ENCODE assay signal across 1 cellular context in the genomic region with DNA sequence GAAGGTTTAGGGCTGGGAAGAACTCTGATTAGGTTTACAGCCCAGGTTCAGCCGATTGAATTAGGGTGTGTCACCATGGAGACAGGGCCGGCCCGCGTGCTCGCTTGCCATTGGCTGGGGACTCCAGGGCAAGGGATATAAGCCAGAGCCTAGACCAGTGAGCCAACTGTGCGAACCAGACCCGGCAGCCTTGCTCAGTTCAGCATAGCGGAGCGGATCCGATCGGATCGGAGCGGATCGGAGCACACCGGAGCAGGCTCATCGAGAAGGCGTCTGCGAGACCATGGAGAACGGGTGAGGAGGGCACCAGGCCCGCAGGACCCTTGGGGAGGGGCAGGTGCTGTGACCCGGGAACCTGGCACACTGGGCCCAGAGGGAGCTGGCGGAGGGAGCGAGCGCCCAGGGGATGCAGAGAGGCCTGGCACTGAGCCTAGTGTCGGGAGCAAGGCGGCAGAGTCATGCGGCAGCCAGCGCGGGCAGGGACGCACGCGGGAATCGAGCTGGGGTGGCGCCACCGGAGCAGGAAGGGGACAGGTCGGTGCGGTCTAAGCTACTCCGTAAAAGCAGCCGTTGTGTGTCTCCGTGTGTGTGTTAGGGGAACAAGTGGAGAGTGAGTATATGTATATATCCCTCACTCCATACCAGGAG.
TF ChIP-seq lines count a peak whose summit lies in the region.

A gene (plus strand): TSS at position 165 of the 648 bp plus-strand sequence. CDS start 119 bp downstream, at position 284.

TF ChIP-seq in K562, 482 proteins besides CTCF, POLR2A, EP300 and RAD21 (continued from another document and continues in another):
- TF ChIP-seq, protein P1, sequence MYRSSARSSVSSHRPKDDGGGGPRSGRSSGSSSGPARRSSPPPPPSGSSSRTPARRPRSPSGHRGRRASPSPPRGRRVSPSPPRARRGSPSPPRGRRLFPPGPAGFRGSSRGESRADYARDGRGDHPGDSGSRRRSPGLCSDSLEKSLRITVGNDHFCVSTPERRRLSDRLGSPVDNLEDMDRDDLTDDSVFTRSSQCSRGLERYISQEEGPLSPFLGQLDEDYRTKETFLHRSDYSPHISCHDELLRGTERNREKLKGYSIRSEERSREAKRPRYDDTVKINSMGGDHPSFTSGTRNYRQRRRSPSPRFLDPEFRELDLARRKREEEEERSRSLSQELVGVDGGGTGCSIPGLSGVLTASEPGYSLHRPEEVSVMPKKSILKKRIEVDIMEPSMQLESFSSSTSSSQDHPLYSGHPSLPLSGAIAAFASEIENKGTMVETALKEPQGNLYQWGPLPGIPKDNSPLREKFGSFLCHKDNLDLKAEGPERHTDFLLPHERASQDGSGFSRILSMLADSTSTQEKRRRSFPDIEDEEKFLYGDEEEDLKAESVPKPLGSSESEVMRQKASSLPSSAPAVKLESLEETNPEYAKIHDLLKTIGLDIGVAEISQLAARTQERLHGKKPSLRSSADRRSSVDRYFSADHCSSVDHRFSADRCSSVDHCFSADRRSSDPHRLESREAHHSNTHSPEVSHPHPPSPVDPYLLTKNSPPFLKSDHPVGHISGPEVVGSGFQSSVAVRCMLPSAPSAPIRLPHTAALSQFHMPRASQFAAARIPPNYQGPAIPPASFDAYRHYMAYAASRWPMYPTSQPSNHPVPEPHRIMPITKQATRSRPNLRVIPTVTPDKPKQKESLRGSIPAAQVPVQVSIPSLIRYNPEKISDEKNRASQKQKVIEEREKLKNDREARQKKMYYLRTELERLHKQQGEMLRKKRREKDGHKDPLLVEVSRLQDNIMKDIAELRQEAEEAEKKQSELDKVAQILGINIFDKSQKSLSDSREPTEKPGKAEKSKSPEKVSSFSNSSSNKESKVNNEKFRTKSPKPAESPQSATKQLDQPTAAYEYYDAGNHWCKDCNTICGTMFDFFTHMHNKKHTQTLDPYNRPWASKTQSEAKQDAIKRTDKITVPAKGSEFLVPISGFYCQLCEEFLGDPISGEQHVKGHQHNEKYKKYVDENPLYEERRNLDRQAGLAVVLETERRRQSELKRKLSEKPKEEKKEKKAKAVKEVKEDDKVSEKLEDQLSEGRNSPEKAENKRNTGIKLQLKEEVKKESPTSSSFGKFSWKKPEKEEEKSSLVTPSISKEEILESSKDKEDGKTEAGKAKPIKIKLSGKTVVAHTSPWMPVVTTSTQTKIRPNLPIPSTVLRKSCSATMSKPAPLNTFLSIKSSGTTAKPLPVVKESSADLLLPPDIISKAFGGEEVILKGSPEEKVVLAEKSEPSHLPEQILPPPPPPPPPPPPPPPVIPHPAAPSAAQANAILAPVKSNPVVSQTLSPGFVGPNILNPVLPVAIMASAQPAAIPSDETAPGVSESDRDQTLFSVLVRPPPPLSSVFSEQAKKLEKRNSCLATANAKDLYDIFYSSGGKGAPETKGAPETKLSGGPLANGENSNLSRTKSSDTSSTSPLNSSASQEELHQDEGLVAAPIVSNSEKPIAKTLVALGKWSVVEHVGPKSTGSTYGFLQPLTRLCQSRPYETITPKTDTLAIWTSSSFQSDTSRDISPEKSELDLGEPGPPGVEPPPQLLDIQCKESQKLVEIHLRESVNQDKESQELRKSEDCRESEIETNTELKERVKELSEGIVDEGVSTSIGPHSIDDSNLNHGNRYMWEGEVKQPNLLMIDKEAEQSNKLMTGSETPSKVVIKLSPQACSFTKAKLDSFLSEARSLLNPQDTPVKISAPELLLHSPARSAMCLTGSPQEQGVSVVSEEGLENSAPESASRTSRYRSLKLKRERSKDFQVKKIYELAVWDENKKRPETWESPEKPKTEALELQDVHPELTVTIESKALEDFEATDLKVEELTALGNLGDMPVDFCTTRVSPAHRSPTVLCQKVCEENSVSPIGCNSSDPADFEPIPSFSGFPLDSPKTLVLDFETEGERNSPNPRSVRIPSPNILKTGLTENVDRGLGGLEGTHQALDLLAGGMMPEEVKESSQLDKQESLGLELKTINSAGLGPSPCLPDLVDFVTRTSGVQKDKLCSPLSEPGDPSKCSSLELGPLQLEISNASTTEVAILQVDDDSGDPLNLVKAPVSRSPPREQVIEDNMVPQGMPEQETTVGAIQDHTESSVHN (IDR thresholded peaks at IDR 0.05; ENCODE audit: borderline replicate concordance in 1 of 2, low read depth in 1 of 2) = no peak
- TF ChIP-seq ZNF174 (CRISPR knock-in tag; IDR thresholded peaks at IDR 0.05) (no peak), HDAC2 (IDR thresholded peaks at IDR 0.05) (peak; percentile 41; the same call in 1 of the 2 replicates), ZNF77 (CRISPR knock-in tag; IDR thresholded peaks at IDR 0.05) (no peak), ADNP (tag; IDR thresholded peaks at IDR 0.05) (no peak), RBM15 (IDR thresholded peaks at IDR 0.05; ENCODE audit: insufficient read depth, low read length) (no peak), CEBPB (tag; IDR thresholded peaks at IDR 0.05) (no peak), NEUROD1 (IDR thresholded peaks at IDR 0.05; ENCODE audit: borderline replicate concordance, low read depth, low read length, partially characterized antibody) (peak; percentile 21), FUS (optimal IDR thresholded peaks at IDR 0.05; ENCODE audit: low read depth, low read length) (no peak), ZNF780A (CRISPR knock-in tag; IDR thresholded peaks at IDR 0.05) (no peak), CBFA2T3 (IDR thresholded peaks at IDR 0.05) (no peak), TEAD4 (IDR thresholded peaks at IDR 0.05; ENCODE audit: low read length) (no peak), TEAD4 (CRISPR knock-in tag; IDR thresholded peaks at IDR 0.05; ENCODE audit: borderline replicate concordance) (no peak), STAG1 (CRISPR knock-in tag; IDR thresholded peaks at IDR 0.05; ENCODE audit: borderline replicate concordance) (no peak), PCBP1 (IDR thresholded peaks at IDR 0.05; ENCODE audit: low read depth, low read length, poor library complexity, severe bottlenecking) (no peak), ZNF134 (CRISPR knock-in tag; conservative IDR thresholded peaks at IDR 0.05) (no peak), ZNF586 (CRISPR knock-in tag; conservative IDR thresholded peaks at IDR 0.05) (no peak), BCL6 (CRISPR knock-in tag; IDR thresholded peaks at IDR 0.05) (no peak), TCFL5 (CRISPR knock-in tag; conservative IDR thresholded peaks at IDR 0.05) (no peak), PHF20 (IDR thresholded peaks at IDR 0.05; ENCODE audit: partially characterized antibody) (no peak), ZC3H11A (IDR thresholded peaks at IDR 0.05; ENCODE audit: low read depth, low read length) (no peak), MEIS2 (IDR thresholded peaks at IDR 0.05; ENCODE audit: partially characterized antibody) (no peak), PCBP2 (IDR thresholded peaks at IDR 0.05; ENCODE audit: low read depth, low read length, poor library complexity, severe bottlenecking) (no peak)
- TF ChIP-seq, protein P2, sequence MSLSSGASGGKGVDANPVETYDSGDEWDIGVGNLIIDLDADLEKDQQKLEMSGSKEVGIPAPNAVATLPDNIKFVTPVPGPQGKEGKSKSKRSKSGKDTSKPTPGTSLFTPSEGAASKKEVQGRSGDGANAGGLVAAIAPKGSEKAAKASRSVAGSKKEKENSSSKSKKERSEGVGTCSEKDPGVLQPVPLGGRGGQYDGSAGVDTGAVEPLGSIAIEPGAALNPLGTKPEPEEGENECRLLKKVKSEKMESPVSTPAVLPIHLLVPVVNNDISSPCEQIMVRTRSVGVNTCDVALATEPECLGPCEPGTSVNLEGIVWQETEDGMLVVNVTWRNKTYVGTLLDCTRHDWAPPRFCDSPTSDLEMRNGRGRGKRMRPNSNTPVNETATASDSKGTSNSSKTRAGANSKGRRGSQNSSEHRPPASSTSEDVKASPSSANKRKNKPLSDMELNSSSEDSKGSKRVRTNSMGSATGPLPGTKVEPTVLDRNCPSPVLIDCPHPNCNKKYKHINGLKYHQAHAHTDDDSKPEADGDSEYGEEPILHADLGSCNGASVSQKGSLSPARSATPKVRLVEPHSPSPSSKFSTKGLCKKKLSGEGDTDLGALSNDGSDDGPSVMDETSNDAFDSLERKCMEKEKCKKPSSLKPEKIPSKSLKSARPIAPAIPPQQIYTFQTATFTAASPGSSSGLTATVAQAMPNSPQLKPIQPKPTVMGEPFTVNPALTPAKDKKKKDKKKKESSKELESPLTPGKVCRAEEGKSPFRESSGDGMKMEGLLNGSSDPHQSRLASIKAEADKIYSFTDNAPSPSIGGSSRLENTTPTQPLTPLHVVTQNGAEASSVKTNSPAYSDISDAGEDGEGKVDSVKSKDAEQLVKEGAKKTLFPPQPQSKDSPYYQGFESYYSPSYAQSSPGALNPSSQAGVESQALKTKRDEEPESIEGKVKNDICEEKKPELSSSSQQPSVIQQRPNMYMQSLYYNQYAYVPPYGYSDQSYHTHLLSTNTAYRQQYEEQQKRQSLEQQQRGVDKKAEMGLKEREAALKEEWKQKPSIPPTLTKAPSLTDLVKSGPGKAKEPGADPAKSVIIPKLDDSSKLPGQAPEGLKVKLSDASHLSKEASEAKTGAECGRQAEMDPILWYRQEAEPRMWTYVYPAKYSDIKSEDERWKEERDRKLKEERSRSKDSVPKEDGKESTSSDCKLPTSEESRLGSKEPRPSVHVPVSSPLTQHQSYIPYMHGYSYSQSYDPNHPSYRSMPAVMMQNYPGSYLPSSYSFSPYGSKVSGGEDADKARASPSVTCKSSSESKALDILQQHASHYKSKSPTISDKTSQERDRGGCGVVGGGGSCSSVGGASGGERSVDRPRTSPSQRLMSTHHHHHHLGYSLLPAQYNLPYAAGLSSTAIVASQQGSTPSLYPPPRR (CRISPR knock-in tag; IDR thresholded peaks at IDR 0.05; ENCODE audit: borderline replicate concordance) = no peak
- TF ChIP-seq, protein P3, sequence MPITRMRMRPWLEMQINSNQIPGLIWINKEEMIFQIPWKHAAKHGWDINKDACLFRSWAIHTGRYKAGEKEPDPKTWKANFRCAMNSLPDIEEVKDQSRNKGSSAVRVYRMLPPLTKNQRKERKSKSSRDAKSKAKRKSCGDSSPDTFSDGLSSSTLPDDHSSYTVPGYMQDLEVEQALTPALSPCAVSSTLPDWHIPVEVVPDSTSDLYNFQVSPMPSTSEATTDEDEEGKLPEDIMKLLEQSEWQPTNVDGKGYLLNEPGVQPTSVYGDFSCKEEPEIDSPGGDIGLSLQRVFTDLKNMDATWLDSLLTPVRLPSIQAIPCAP (CRISPR knock-in tag; IDR thresholded peaks at IDR 0.05; ENCODE audit: borderline replicate concordance) = no peak
- TF ChIP-seq, protein P4, sequence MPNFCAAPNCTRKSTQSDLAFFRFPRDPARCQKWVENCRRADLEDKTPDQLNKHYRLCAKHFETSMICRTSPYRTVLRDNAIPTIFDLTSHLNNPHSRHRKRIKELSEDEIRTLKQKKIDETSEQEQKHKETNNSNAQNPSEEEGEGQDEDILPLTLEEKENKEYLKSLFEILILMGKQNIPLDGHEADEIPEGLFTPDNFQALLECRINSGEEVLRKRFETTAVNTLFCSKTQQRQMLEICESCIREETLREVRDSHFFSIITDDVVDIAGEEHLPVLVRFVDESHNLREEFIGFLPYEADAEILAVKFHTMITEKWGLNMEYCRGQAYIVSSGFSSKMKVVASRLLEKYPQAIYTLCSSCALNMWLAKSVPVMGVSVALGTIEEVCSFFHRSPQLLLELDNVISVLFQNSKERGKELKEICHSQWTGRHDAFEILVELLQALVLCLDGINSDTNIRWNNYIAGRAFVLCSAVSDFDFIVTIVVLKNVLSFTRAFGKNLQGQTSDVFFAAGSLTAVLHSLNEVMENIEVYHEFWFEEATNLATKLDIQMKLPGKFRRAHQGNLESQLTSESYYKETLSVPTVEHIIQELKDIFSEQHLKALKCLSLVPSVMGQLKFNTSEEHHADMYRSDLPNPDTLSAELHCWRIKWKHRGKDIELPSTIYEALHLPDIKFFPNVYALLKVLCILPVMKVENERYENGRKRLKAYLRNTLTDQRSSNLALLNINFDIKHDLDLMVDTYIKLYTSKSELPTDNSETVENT (CRISPR knock-in tag; IDR thresholded peaks at IDR 0.05) = no peak
- TF ChIP-seq, protein P5, sequence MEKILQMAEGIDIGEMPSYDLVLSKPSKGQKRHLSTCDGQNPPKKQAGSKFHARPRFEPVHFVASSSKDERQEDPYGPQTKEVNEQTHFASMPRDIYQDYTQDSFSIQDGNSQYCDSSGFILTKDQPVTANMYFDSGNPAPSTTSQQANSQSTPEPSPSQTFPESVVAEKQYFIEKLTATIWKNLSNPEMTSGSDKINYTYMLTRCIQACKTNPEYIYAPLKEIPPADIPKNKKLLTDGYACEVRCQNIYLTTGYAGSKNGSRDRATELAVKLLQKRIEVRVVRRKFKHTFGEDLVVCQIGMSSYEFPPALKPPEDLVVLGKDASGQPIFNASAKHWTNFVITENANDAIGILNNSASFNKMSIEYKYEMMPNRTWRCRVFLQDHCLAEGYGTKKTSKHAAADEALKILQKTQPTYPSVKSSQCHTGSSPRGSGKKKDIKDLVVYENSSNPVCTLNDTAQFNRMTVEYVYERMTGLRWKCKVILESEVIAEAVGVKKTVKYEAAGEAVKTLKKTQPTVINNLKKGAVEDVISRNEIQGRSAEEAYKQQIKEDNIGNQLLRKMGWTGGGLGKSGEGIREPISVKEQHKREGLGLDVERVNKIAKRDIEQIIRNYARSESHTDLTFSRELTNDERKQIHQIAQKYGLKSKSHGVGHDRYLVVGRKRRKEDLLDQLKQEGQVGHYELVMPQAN (IDR thresholded peaks at IDR 0.05; ENCODE audit: borderline replicate concordance) = peak; percentile 72; the same call in 1 of the 2 replicates
- TF ChIP-seq, protein P6, sequence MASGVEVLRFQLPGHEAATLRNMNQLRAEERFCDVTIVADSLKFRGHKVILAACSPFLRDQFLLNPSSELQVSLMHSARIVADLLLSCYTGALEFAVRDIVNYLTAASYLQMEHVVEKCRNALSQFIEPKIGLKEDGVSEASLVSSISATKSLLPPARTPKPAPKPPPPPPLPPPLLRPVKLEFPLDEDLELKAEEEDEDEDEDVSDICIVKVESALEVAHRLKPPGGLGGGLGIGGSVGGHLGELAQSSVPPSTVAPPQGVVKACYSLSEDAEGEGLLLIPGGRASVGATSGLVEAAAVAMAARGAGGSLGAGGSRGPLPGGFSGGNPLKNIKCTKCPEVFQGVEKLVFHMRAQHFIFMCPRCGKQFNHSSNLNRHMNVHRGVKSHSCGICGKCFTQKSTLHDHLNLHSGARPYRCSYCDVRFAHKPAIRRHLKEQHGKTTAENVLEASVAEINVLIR (CRISPR knock-in tag; IDR thresholded peaks at IDR 0.05) = no peak
- TF ChIP-seq, protein P7, sequence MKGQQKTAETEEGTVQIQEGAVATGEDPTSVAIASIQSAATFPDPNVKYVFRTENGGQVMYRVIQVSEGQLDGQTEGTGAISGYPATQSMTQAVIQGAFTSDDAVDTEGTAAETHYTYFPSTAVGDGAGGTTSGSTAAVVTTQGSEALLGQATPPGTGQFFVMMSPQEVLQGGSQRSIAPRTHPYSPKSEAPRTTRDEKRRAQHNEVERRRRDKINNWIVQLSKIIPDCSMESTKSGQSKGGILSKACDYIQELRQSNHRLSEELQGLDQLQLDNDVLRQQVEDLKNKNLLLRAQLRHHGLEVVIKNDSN (CRISPR knock-in tag; IDR thresholded peaks at IDR 0.05) = no peak
- TF ChIP-seq, protein P8, sequence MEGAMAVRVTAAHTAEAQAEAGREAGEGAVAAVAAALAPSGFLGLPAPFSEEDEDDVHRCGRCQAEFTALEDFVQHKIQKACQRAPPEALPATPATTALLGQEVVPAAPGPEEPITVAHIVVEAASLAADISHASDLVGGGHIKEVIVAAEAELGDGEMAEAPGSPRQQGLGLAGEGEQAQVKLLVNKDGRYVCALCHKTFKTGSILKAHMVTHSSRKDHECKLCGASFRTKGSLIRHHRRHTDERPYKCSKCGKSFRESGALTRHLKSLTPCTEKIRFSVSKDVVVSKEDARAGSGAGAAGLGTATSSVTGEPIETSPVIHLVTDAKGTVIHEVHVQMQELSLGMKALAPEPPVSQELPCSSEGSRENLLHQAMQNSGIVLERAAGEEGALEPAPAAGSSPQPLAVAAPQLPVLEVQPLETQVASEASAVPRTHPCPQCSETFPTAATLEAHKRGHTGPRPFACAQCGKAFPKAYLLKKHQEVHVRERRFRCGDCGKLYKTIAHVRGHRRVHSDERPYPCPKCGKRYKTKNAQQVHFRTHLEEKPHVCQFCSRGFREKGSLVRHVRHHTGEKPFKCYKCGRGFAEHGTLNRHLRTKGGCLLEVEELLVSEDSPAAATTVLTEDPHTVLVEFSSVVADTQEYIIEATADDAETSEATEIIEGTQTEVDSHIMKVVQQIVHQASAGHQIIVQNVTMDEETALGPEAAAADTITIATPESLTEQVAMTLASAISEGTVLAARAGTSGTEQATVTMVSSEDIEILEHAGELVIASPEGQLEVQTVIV (CRISPR knock-in tag; IDR thresholded peaks at IDR 0.05; ENCODE audit: borderline replicate concordance) = no peak
